Comparison of ENCODE assay signal across 8 cellular contexts in genomic region chr5:59054963-59055528, GRCh38.
"Had no signal": no experiment of that assay in that cellular context is flagged by ENCODE, and none has a peak within 500 bp of the region (broad histone marks: within the 10 kb centered on the region; RNA-seq: fewer than 3 reads in every experiment).

No MANE protein-coding gene starts in this region.

- H3K4me1 ChIP-seq: HAP-1 had no signal

- H3K27ac Mint-ChIP-seq: HFFc6 had no signal

- H3K4me3 Mint-ChIP-seq: HFFc6 had no signal

- DNase-seq: GM23248, GOT3, H7, HFFc6, IMR-90 had no signal

- H2AFZ ChIP-seq: GM23248 had no signal

- H3K4me3 ChIP-seq: GM23248, HAP-1, K562 had no signal

- ATAC-seq: HCT116, K562 had no signal

- H3K9me3 Mint-ChIP-seq: HFFc6 had no signal

- H3K27ac ChIP-seq: GM23248 had no signal

- H3K9me3 ChIP-seq: HAP-1 had no signal

- H3K9ac ChIP-seq: GM23248 had no signal

- H3K36me3 ChIP-seq: HAP-1 had no signal
